Comparison of ENCODE assay signal across 9 cellular contexts in genomic region chr1:170198090-170198489, GRCh38. TPM values are rescaled to one million over a fixed set of nuclear protein-coding genes. Genes with fewer than 3 reads are reported as not detected.
"Had no signal": no experiment of that assay in that cellular context is flagged by ENCODE, and none has a peak within 500 bp of the region (broad histone marks: within the 10 kb centered on the region; RNA-seq: fewer than 3 reads in every experiment).

No MANE protein-coding gene starts in this region.

- DNase-seq: GDM1, GF-D8 had no signal

- FAIRE-seq: G401.6, GM12878, GM12891, GM12892, GM18507, GM19239 had no signal

- H3K4me3 ChIP-seq: GM12878 had no signal

RNA-seq across cellular contexts. Expression of gene NTMT2, which starts 52.3 kb away (rescaled TPM):
- total RNA-seq: G401, GM12878 had no signal
- polyA plus RNA-seq: GM12878 had no signal
